ENCODE assay signal across 21 cellular contexts in genomic region chr1:200491097-200491496, GRCh38.
DNase-seq lines count a peak whose midpoint lies in the region; ATAC-seq, FAIRE-seq and TF ChIP-seq lines count a peak whose summit lies in the region.
"Had no signal": no experiment of that assay in that cellular context is flagged by ENCODE, and none has a peak within 500 bp of the region (broad histone marks: within the 10 kb centered on the region; RNA-seq: fewer than 3 reads in every experiment).

No MANE protein-coding gene starts in this region.

- CTCF ChIA-PET in A549 (lab: Yijun Ruan, JAX) = interaction anchor here (0.8 to 2.9 kb wide), 10 partner anchors 11 to 806 kb away, joined by 3 to 13 read pairs (median 4); no protein-coding TSS in a partner anchor
- CTCF ChIA-PET in HEK293 (lab: Yijun Ruan, JAX) = interaction anchor here (0.5 to 2.7 kb wide), 10 partner anchors 8 to 452 kb away, joined by 3 to 23 read pairs (median 4); no protein-coding TSS in a partner anchor

- no peaks in the 10 kb centered on the region for H3K9me3 Mint-ChIP-seq in type B pancreatic cell
- H3K9me3 Mint-ChIP-seq: CD4-positive, alpha-beta T cell had no signal

- H3K4me2 ChIP-seq in A549 = 0 out of 3 replicates have a peak overlapping the region, but pooled peaks have one; percentile 7

- no peak for TF ChIP-seq RAD21 in A549 (conservative IDR thresholded peaks at IDR 0.05 in 1 of 2, IDR thresholded peaks at IDR 0.05 in 1 of 2)

- no peak overlapping the region for H3K27ac Mint-ChIP-seq in type B pancreatic cell
- H3K27ac Mint-ChIP-seq: CD4-positive, alpha-beta T cell had no signal

- peaks cover 50% of the 10 kb centered on the region for H3K4me1 ChIP-seq in A549
- H3K4me1 ChIP-seq in HEK293 (ENCODE audit: control insufficient read depth, insufficient read depth, low read length) = peaks cover 3% of the 10 kb centered on the region; the same call in 1 of the 2 replicates
- H3K4me1 ChIP-seq in prostate gland (replicated peaks) = no peaks in the 10 kb centered on the region
- H3K4me1 ChIP-seq: Caco-2 had no signal

- H3K9me3 ChIP-seq in A549 (no peaks in the 10 kb centered on the region), HEK293 (ENCODE audit: control insufficient read depth, insufficient read depth, low read depth, low read length) (no peaks in the 10 kb centered on the region), prostate gland (no peaks in the 10 kb centered on the region)
- H3K9me3 ChIP-seq: Caco-2 had no signal

- WGBS in A549 (ENCODE audit: missing lambda C conversion rate) = 42% methylated on average over 2 of the region's 2 CpGs
- WGBS in prostate gland = 26% methylated on average over 2 of the region's 2 CpGs

- ATAC-seq in A549 = no peak
- ATAC-seq in left lobe of liver = peak; percentile 35
- ATAC-seq: HCT116, K562 had no signal

- no peak overlapping the region for H3K27ac ChIP-seq in A549
- no peak overlapping the region for H3K27ac ChIP-seq in HEK293 (ENCODE audit: extremely low read depth, low read depth, low read length)
- H3K27ac ChIP-seq in prostate gland = no peak overlapping the region
- H3K27ac ChIP-seq: C4-2B, HL-60 had no signal

- H3K4me3 ChIP-seq in A549 (no peak overlapping the region), HEK293 (ENCODE audit: low read depth, low read length) (no peak overlapping the region), prostate gland (no peak overlapping the region)
- H3K4me3 ChIP-seq: K562 had no signal

- H3K36me3 Mint-ChIP-seq in type B pancreatic cell = no peaks in the 10 kb centered on the region

- no peaks in the 10 kb centered on the region for H3K27me3 ChIP-seq in prostate gland (replicated peaks; ENCODE audit: insufficient read depth)

- TF ChIP-seq EP300 in A549 (IDR thresholded peaks at IDR 0.05) = no peak

- H3K36me3 ChIP-seq in HEK293 (ENCODE audit: control insufficient read depth in 2 of 2, insufficient read depth in 1 of 2, low read length in 2 of 2) = no peaks in the 10 kb centered on the region
- H3K36me3 ChIP-seq in prostate gland = no peaks in the 10 kb centered on the region

- peaks cover 22% of the 10 kb centered on the region for H3K27me3 Mint-ChIP-seq in type B pancreatic cell
- H3K27me3 Mint-ChIP-seq: CD4-positive, alpha-beta T cell had no signal

- TF ChIP-seq POLR2A in A549 (IDR thresholded peaks at IDR 0.05; ENCODE audit: low read length) = no peak
- TF ChIP-seq POLR2A in prostate gland (IDR thresholded peaks at IDR 0.05) = no peak

- no peak overlapping the region for H3K4me3 Mint-ChIP-seq in type B pancreatic cell
- H3K4me3 Mint-ChIP-seq: CD4-positive, alpha-beta T cell had no signal

- POLR2A ChIA-PET in A549 (lab: Yijun Ruan, JAX) (no interaction called here), HEK293 (lab: Yijun Ruan, JAX) (no interaction called here)

- no peak for FAIRE-seq in A549 (lab: Jason Lieb, UNC)
- FAIRE-seq: A204.1, D721Med, G401.6, GM12891 had no signal

- DNase-seq in A549 (ENCODE audit: low read depth in 1 of 2, low spot score in 1 of 2) = no peak
- peak; percentile 58 for DNase-seq in NCI-H748 (lab: John Stamatoyannopoulos, UW; ENCODE audit: unreplicated experiment)
- DNase-seq in left lobe of liver (ENCODE audit: low spot score) = no peak
- no peak for DNase-seq in type B pancreatic cell (ENCODE audit: extremely low spot score, unreplicated experiment)
- no peak for DNase-seq in kidney glomerular epithelial cell (lab: John Stamatoyannopoulos, UW)
- no peak for DNase-seq in prostate gland (ENCODE audit: low spot score)
- DNase-seq: AML-193; Caco-2; CD4-positive, alpha-beta T cell; GOT3; H7; IMR-90 had no signal

- TF ChIP-seq CTCF in A549 (IDR thresholded peaks at IDR 0.05) (no peak), HEK293 (tag by site-specific recombination; IDR thresholded peaks at IDR 0.05) (no peak), type B pancreatic cell (conservative IDR thresholded peaks at IDR 0.05) (no peak), prostate gland (IDR thresholded peaks at IDR 0.05) (no peak)

- peaks cover 13% of the 10 kb centered on the region for H3K4me1 Mint-ChIP-seq in type B pancreatic cell (ENCODE audit: unreplicated experiment)

- intact Hi-C loops in prostate gland (cut with DNase I) = no loop called here

TF ChIP-seq in A549, 52 proteins besides CTCF, POLR2A, EP300 and RAD21:
- TF ChIP-seq CBX8 (IDR thresholded peaks at IDR 0.05) = no peak
- TF ChIP-seq RARB (CRISPR knock-in tag; IDR thresholded peaks at IDR 0.05) = no peak
- no peak for TF ChIP-seq SMC3 (IDR thresholded peaks at IDR 0.05)
- no peak for TF ChIP-seq NPAS2 (CRISPR knock-in tag; IDR thresholded peaks at IDR 0.05; ENCODE audit: borderline replicate concordance)
- no peak for TF ChIP-seq HES2 (IDR thresholded peaks at IDR 0.05)
- TF ChIP-seq ZSCAN20 (CRISPR knock-in tag; IDR thresholded peaks at IDR 0.05) = no peak
- no peak for TF ChIP-seq FOSB (CRISPR knock-in tag; IDR thresholded peaks at IDR 0.05)
- no peak for TF ChIP-seq BCL3 (IDR thresholded peaks at IDR 0.05)
- no peak for TF ChIP-seq TP53 (CRISPR knock-in tag; IDR thresholded peaks at IDR 0.05)
- no peak for TF ChIP-seq MAX (IDR thresholded peaks at IDR 0.05)
- no peak for TF ChIP-seq RCOR1 (IDR thresholded peaks at IDR 0.05; ENCODE audit: low read depth, low read length)

TF ChIP-seq in HEK293, 187 proteins besides CTCF, POLR2A, EP300 and RAD21 (continues in another document):
- peak; percentile 93 for TF ChIP-seq ZBTB44 (tag by site-specific recombination; IDR thresholded peaks at IDR 0.05)
- TF ChIP-seq BCL11B (tag by site-specific recombination; IDR thresholded peaks at IDR 0.05; ENCODE audit: low read depth) = no peak
- no peak for TF ChIP-seq ZSCAN5A (tag by site-specific recombination; IDR thresholded peaks at IDR 0.05)
- no peak for TF ChIP-seq ZNF341 (tag by site-specific recombination; IDR thresholded peaks at IDR 0.05; ENCODE audit: low read depth)
- TF ChIP-seq ZBTB10 (tag by site-specific recombination; IDR thresholded peaks at IDR 0.05) = no peak
- TF ChIP-seq KLF16 (tag by site-specific recombination; IDR thresholded peaks at IDR 0.05) = no peak
- no peak for TF ChIP-seq ZFHX2 (tag by site-specific recombination; conservative IDR thresholded peaks at IDR 0.05)
- no peak for TF ChIP-seq RBAK (tag by site-specific recombination; IDR thresholded peaks at IDR 0.05)
- TF ChIP-seq ZNF324 (tag by site-specific recombination; IDR thresholded peaks at IDR 0.05) = no peak
- peak; percentile 95 for TF ChIP-seq ZNF843 (tag by site-specific recombination; IDR thresholded peaks at IDR 0.05)
- TF ChIP-seq ZNF133 (tag by site-specific recombination; IDR thresholded peaks at IDR 0.05) = no peak
- no peak for TF ChIP-seq MZF1 (tag by site-specific recombination; IDR thresholded peaks at IDR 0.05; ENCODE audit: borderline replicate concordance)
- no peak for TF ChIP-seq ZNF560 (tag by site-specific recombination; IDR thresholded peaks at IDR 0.05; ENCODE audit: borderline replicate concordance)
